8 cellular contexts compared by ENCODE assay signal in genomic region chr10:117175215-117175900, GRCh38. TPM values are rescaled to one million over a fixed set of nuclear protein-coding genes. Genes with fewer than 3 reads are reported as not detected.
DNase-seq lines count a peak whose midpoint lies in the region; ATAC-seq and TF ChIP-seq lines count a peak whose summit lies in the region.

No MANE protein-coding gene starts in this region.

- TF ChIP-seq CTCF in GM06990 (IDR thresholded peaks at IDR 0.05; ENCODE audit: insufficient read depth, low read length, poor library complexity, severe bottlenecking) (no peak), psoas muscle (IDR thresholded peaks at IDR 0.05) (no peak)

- H3K4me1 ChIP-seq in psoas muscle: peaks cover 10% of the 10 kb centered on the region

- peak overlapping the region; percentile 77 for H3K4me3 Mint-ChIP-seq in activated T-helper 2 cell treated with anti-CD3 and anti-CD28 coated beads, Interferon-gamma antibody, Interleukin-2, Interleukin-4, amounts not matched to agents 10 μg/mL and 5 μg/mL and 100 μg/mL, durations not matched to agents 14 hours and 24 hours and 36 hours (ENCODE audit: low read depth)

- no peaks in the 10 kb centered on the region for H3K9me3 ChIP-seq in psoas muscle

- H3K27ac ChIP-seq in psoas muscle: no peak overlapping the region

- no peak overlapping the region for H3K27ac Mint-ChIP-seq in activated T-helper 2 cell treated with anti-CD3 and anti-CD28 coated beads, Interferon-gamma antibody, Interleukin-2, Interleukin-4, amounts not matched to agents 10 μg/mL and 5 μg/mL and 100 μg/mL, durations not matched to agents 14 hours and 24 hours and 36 hours

- peaks cover 2% of the 10 kb centered on the region; the same call in 1 of the 2 replicates for H3K27me3 ChIP-seq in GM06990 (replicated peaks; ENCODE audit: control insufficient read depth, insufficient read depth, low read length)
- H3K27me3 ChIP-seq in psoas muscle (ENCODE audit: insufficient read depth in 3 of 3, low read length in 2 of 3): peaks cover 0 to 67% (median 10%) of the 10 kb centered on the region in 3 donors

- 1% methylated on average over 45 to 46 of the region's 46 CpGs for WGBS in psoas muscle, 3 donors

- DNase-seq in GM06990 (ENCODE audit: extremely low read depth, insufficient read length) (peak; percentile 48), left cardiac atrium (peak; percentile 36), psoas muscle (peak; percentile 25 to 57), midbrain (lab: John Stamatoyannopoulos, UW) (no peak), germinal center (ENCODE audit: low spot score) (no peak)
- DNase-seq in activated T-helper 2 cell treated with anti-CD3 and anti-CD28 coated beads, Interferon-gamma antibody, Interleukin-2, Interleukin-4, amounts not matched to agents 10 μg/mL and 5 μg/mL and 100 μg/mL, durations not matched to agents 14 hours and 24 hours and 36 hours (ENCODE audit: low spot score): peak; percentile 10

- ATAC-seq in GM19467 (IDR thresholded peaks at IDR 0.05; ENCODE audit: unreplicated experiment): peak; percentile 35
- ATAC-seq in HG03520 (IDR thresholded peaks at IDR 0.05; ENCODE audit: unreplicated experiment): peak; percentile 28
- peak; percentile 20 to 57 for ATAC-seq in left cardiac atrium
- ATAC-seq in psoas muscle: peak; percentile 26 to 54 (median 34)

- no peaks in the 10 kb centered on the region for H3K9me3 Mint-ChIP-seq in activated T-helper 2 cell treated with anti-CD3 and anti-CD28 coated beads, Interferon-gamma antibody, Interleukin-2, Interleukin-4, amounts not matched to agents 10 μg/mL and 5 μg/mL and 100 μg/mL, durations not matched to agents 14 hours and 24 hours and 36 hours

- H3K27me3 Mint-ChIP-seq in activated T-helper 2 cell treated with anti-CD3 and anti-CD28 coated beads, Interferon-gamma antibody, Interleukin-2, Interleukin-4, amounts not matched to agents 10 μg/mL and 5 μg/mL and 100 μg/mL, durations not matched to agents 14 hours and 24 hours and 36 hours (ENCODE audit: low read depth): peaks cover 35% of the 10 kb centered on the region

- no peaks in the 10 kb centered on the region for H3K36me3 ChIP-seq in GM06990 (ENCODE audit: control insufficient read depth, insufficient read depth, low read length)
- H3K36me3 ChIP-seq in psoas muscle (ENCODE audit: insufficient read depth in 1 of 2, low read depth in 1 of 2): no peaks in the 10 kb centered on the region

- no peaks in the 10 kb centered on the region for H3K36me3 Mint-ChIP-seq in activated T-helper 2 cell treated with anti-CD3 and anti-CD28 coated beads, Interferon-gamma antibody, Interleukin-2, Interleukin-4, amounts not matched to agents 10 μg/mL and 5 μg/mL and 100 μg/mL, durations not matched to agents 14 hours and 24 hours and 36 hours (ENCODE audit: low read depth)

- H3K4me3 ChIP-seq in GM06990 (replicated peaks; ENCODE audit: low read depth, low read length) (peak overlapping the region; percentile 48), psoas muscle (peak overlapping the region; percentile 50)

- H3K4me1 Mint-ChIP-seq in activated T-helper 2 cell treated with anti-CD3 and anti-CD28 coated beads, Interferon-gamma antibody, Interleukin-2, Interleukin-4, amounts not matched to agents 10 μg/mL and 5 μg/mL and 100 μg/mL, durations not matched to agents 14 hours and 24 hours and 36 hours (ENCODE audit: low read depth): peaks cover 13% of the 10 kb centered on the region

- intact Hi-C loops in activated T-helper 2 cell treated with anti-CD3 and anti-CD28 coated beads, Interferon-gamma antibody, Interleukin-2, Interleukin-4, amounts not matched to agents 10 μg/mL and 5 μg/mL and 100 μg/mL, durations not matched to agents 14 hours and 24 hours and 36 hours (cut with micrococcal nuclease): loop anchor here (1.0 to 5.0 kb wide), 2 partner anchors 378 to 493 kb away; no protein-coding TSS in a partner anchor
- intact Hi-C loops in left cardiac atrium (cut with DNase I) (loop anchor here (2.0 to 5.0 kb wide), 2 partner anchors 379 to 493 kb away; no protein-coding TSS in a partner anchor), psoas muscle (cut with DNase I) (loop anchor here in 1 of 2 donors (2.0 to 10.0 kb wide), 2 partner anchors 379 to 491 kb away; no protein-coding TSS in a partner anchor)

RNA-seq across cellular contexts. Expression of gene KCNK18, which starts 21.9 kb away (rescaled TPM):
- not detected in 2 replicates for total RNA-seq in activated T-helper 2 cell treated with anti-CD3 and anti-CD28 coated beads, Interferon-gamma antibody, Interleukin-2, Interleukin-4, amounts not matched to agents 10 μg/mL and 5 μg/mL and 100 μg/mL, durations not matched to agents 14 hours and 24 hours and 36 hours
- total RNA-seq in left cardiac atrium (not detected), psoas muscle (not detected)
- not detected for polyA plus RNA-seq in psoas muscle

RNA-seq across cellular contexts. Expression of gene VAX1, which starts 37.3 kb away (rescaled TPM):
- total RNA-seq in activated T-helper 2 cell treated with anti-CD3 and anti-CD28 coated beads, Interferon-gamma antibody, Interleukin-2, Interleukin-4, amounts not matched to agents 10 μg/mL and 5 μg/mL and 100 μg/mL, durations not matched to agents 14 hours and 24 hours and 36 hours: not detected in 2 replicates
- total RNA-seq in left cardiac atrium: not detected
- not detected for total RNA-seq in psoas muscle
- not detected for polyA plus RNA-seq in psoas muscle

Comparison
In these comparisons a context has a peak if more than half of its experiments do, and no peak if none do; other contexts are left out.
1. DNase-seq: peak in GM06990 (single experiment), activated T-helper 2 cell treated with anti-CD3 and anti-CD28 coated beads, Interferon-gamma antibody, Interleukin-2, Interleukin-4, amounts not matched to agents 10 μg/mL and 5 μg/mL and 100 μg/mL, durations not matched to agents 14 hours and 24 hours and 36 hours (single experiment), left cardiac atrium (single experiment) and psoas muscle (2 of 2); none in midbrain (single experiment) and germinal center (single experiment).
2. Peak in every context shown above with its lines, with median percentiles within 50 percentile points of each other: ATAC-seq.